Comparison of ENCODE assay signal across 15 cellular contexts in genomic region chr14:67276131-67276530, GRCh38.
"Had no signal": no experiment of that assay in that cellular context is flagged by ENCODE, and none has a peak within 500 bp of the region (broad histone marks: within the 10 kb centered on the region; RNA-seq: fewer than 3 reads in every experiment).

No MANE protein-coding gene starts in this region.

- H3K4me3 ChIP-seq: adrenal gland, body of pancreas, lower lobe of right lung, psoas muscle, vagina had no signal

- H3K36me3 Mint-ChIP-seq: natural killer cell had no signal

- DNase-seq: activated CD4-positive, alpha-beta T cell treated with anti-CD3 and anti-CD28 coated beads, Interleukin-2, amount 10 ng/mL, durations not matched to agents 24 days and 14 days; activated CD8-positive, alpha-beta memory T cell treated with anti-CD3 and anti-CD28 coated beads for 24 hours; activated naive CD4-positive, alpha-beta T cell treated with anti-CD3 and anti-CD28 coated beads, Interleukin-2, amount 50 U/mL, for 16 hours; adrenal gland; body of pancreas; effector CD4-positive, alpha-beta T cell; kidney glomerular epithelial cell; lower lobe of right lung; natural killer cell; nucleus accumbens; psoas muscle; stimulated activated CD4-positive, alpha-beta T cell treated with anti-CD3 and anti-CD28 coated beads, Interleukin-2, amount 100 ng/mL, for 48 hours; stimulated activated naive CD8-positive, alpha-beta T cell treated with anti-CD3 and anti-CD28 coated beads, Interleukin-15, Interleukin-2, amounts not matched to agents 100 U/mL and 50 U/mL, for 24 hours had no signal

- H3K27me3 ChIP-seq: adrenal gland, body of pancreas, vagina had no signal

- H3K36me3 ChIP-seq: adrenal gland, vagina had no signal

- H3K27me3 Mint-ChIP-seq: activated CD4-positive, alpha-beta T cell treated with anti-CD3 and anti-CD28 coated beads, Interleukin-2, amount 10 ng/mL, durations not matched to agents 24 days and 14 days had no signal

- H3K4me3 Mint-ChIP-seq: activated CD4-positive, alpha-beta T cell treated with anti-CD3 and anti-CD28 coated beads, Interleukin-2, amount 10 ng/mL, durations not matched to agents 24 days and 14 days; natural killer cell; WTC11 had no signal

- H3K27ac ChIP-seq: adrenal gland, body of pancreas, lower lobe of right lung, psoas muscle, vagina had no signal

- H3K9me3 ChIP-seq: adrenal gland, body of pancreas, lower lobe of right lung, psoas muscle, vagina had no signal

- H3K27ac Mint-ChIP-seq: activated CD4-positive, alpha-beta T cell treated with anti-CD3 and anti-CD28 coated beads, Interleukin-2, amount 10 ng/mL, durations not matched to agents 24 days and 14 days; natural killer cell; WTC11 had no signal

- H3K9me3 Mint-ChIP-seq: natural killer cell, WTC11 had no signal
